Comparison of ENCODE assay signal across 1 cellular context in the genomic region with DNA sequence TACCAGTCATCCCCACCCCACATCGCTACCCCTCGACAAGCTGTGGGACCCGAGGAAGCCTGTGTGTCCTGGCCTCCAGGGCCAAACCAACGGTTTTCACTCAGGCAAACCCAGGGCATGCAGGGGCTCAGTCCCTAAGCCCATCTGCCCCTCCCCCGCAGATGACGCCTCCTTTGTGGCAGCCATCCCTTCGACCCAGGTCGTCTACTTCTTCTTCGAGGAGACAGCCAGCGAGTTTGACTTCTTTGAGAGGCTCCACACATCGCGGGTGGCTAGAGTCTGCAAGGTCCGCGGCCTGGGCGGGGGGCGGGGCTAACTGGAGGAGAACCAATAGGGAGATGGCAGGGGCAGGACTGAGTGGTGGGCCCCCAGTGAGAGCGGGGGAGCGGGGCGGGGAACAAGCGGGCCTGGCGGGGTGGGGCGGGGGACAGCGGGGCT.
TF ChIP-seq lines count a peak whose summit lies in the region.

No MANE protein-coding gene starts in this region.

TF ChIP-seq in GM12878, 131 proteins besides CTCF, POLR2A, EP300 and RAD21:
- TF ChIP-seq PAX8 (IDR thresholded peaks at IDR 0.05) (no peak), FOS (IDR thresholded peaks at IDR 0.05; ENCODE audit: borderline replicate concordance, extremely low read depth, insufficient read length) (no peak), ETV6 (conservative IDR thresholded peaks at IDR 0.05 in 1 of 2, IDR thresholded peaks at IDR 0.05 in 1 of 2; ENCODE audit: borderline replicate concordance in 1 of 2, low read depth in 1 of 2) (no peak), POU2F2 (IDR thresholded peaks at IDR 0.05; ENCODE audit: borderline replicate concordance, low read depth, low read length) (no peak), NFXL1 (IDR thresholded peaks at IDR 0.05; ENCODE audit: borderline replicate concordance) (no peak), ZNF207 (IDR thresholded peaks at IDR 0.05; ENCODE audit: borderline replicate concordance) (no peak), FOXK2 (IDR thresholded peaks at IDR 0.05) (no peak), ZZZ3 (IDR thresholded peaks at IDR 0.05; ENCODE audit: control insufficient read depth, insufficient read length, low read depth) (no peak), SIX5 (IDR thresholded peaks at IDR 0.05; ENCODE audit: low read depth, low read length, severe bottlenecking) (no peak), SUPT20H (IDR thresholded peaks at IDR 0.05; ENCODE audit: borderline replicate concordance, control insufficient read depth, low read depth, low read length) (no peak), STAT1 (conservative IDR thresholded peaks at IDR 0.05) (no peak), ZSCAN29 (IDR thresholded peaks at IDR 0.05) (no peak), ZBED1 (IDR thresholded peaks at IDR 0.05; ENCODE audit: borderline replicate concordance) (no peak)
- TF ChIP-seq, protein P1, sequence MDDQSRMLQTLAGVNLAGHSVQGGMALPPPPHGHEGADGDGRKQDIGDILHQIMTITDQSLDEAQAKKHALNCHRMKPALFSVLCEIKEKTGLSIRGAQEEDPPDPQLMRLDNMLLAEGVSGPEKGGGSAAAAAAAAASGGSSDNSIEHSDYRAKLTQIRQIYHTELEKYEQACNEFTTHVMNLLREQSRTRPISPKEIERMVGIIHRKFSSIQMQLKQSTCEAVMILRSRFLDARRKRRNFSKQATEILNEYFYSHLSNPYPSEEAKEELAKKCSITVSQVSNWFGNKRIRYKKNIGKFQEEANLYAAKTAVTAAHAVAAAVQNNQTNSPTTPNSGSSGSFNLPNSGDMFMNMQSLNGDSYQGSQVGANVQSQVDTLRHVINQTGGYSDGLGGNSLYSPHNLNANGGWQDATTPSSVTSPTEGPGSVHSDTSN (IDR thresholded peaks at IDR 0.05; ENCODE audit: insufficient replicate concordance, low read depth, low read length): no peak
- TF ChIP-seq, protein P2, sequence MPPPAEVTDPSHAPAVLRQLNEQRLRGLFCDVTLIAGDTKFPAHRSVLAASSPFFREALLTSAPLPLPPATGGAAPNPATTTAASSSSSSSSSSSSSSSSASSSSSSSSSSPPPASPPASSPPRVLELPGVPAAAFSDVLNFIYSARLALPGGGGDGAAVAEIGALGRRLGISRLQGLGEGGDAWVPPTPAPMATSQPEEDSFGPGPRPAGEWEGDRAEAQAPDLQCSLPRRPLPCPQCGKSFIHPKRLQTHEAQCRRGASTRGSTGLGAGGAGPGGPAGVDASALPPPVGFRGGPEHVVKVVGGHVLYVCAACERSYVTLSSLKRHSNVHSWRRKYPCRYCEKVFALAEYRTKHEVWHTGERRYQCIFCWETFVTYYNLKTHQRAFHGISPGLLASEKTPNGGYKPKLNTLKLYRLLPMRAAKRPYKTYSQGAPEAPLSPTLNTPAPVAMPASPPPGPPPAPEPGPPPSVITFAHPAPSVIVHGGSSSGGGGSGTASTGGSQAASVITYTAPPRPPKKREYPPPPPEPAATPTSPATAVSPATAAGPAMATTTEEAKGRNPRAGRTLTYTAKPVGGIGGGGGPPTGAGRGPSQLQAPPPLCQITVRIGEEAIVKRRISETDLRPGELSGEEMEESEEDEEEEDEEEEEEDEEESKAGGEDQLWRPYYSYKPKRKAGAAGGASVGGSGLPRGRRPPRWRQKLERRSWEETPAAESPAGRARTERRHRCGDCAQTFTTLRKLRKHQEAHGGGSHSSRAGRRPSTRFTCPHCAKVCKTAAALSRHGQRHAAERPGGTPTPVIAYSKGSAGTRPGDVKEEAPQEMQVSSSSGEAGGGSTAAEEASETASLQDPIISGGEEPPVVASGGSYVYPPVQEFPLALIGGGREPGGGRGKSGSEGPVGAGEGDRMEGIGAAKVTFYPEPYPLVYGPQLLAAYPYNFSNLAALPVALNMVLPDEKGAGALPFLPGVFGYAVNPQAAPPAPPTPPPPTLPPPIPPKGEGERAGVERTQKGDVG (CRISPR knock-in tag; IDR thresholded peaks at IDR 0.05): no peak
